In the genomic region with DNA sequence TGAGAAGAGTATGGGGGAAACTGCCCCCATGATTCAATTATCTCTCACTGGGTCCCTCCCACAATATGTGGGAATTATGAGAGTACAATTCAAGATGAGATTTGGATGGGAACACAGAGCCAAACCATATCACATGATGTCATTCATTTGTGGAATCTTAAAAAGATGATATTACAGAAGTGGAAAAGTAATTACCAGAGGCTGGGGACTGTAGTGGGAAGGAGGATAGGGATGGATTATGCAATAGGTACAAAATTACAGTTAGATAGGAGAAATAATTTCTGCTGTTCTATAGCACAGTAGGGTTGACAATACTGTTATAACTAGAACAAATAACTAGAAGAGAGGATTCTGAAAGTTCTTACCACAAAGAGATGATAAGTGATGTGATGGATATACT, we compare ENCODE assay signal across 22 cellular contexts.
DNase-seq lines count a peak whose midpoint lies in the region; ATAC-seq, FAIRE-seq and TF ChIP-seq lines count a peak whose summit lies in the region.
"Had no signal": no experiment of that assay in that cellular context is flagged by ENCODE, and none has a peak within 500 bp of the region (broad histone marks: within the 10 kb centered on the region; RNA-seq: fewer than 3 reads in every experiment).

No MANE protein-coding gene starts in this region.

- BruUV-seq in K562 (replicated peaks; lab: Mats Ljungman, UMichigan), result no TSS peak

- H3K36me3 Mint-ChIP-seq in CD4-positive, alpha-beta T cell (ENCODE audit: low read depth), result no peaks in the 10 kb centered on the region
- H3K36me3 Mint-ChIP-seq: CD4-positive, alpha-beta memory T cell had no signal

- peaks cover 4% of the 10 kb centered on the region for H3K9me3 Mint-ChIP-seq in CD4-positive, alpha-beta T cell

- H3K9me3 ChIP-seq in A549, result no peaks in the 10 kb centered on the region
- H3K9me3 ChIP-seq in HEK293 (ENCODE audit: control insufficient read depth, insufficient read depth, low read depth, low read length), result no peaks in the 10 kb centered on the region
- H3K9me3 ChIP-seq in K562 (replicated peaks; ENCODE audit: control insufficient read depth, insufficient read depth, low read depth, low read length), result no peaks in the 10 kb centered on the region
- H3K9me3 ChIP-seq in tibial nerve, result no peaks in the 10 kb centered on the region
- no peaks in the 10 kb centered on the region for H3K9me3 ChIP-seq in CD4-positive, alpha-beta T cell (ENCODE audit: control insufficient read depth, low read length)

- H3K4me3 ChIP-seq in A549, result no peak overlapping the region
- H3K4me3 ChIP-seq in HEK293 (ENCODE audit: low read depth, low read length), result no peak overlapping the region
- no peak overlapping the region for H3K4me3 ChIP-seq in K562
- no peak overlapping the region for H3K4me3 ChIP-seq in tibial nerve
- H3K4me3 ChIP-seq: BLaER1 treated with 17β-estradiol and CSF1 and Interleukin-3, amounts not matched to agents 10 nM and 100 nM; GM12878 had no signal

- H3K27me3 Mint-ChIP-seq in CD4-positive, alpha-beta T cell, result peaks cover 28% of the 10 kb centered on the region

- no peak for TF ChIP-seq EP300 in A549 (IDR thresholded peaks at IDR 0.05)
- TF ChIP-seq EP300 in K562 (IDR thresholded peaks at IDR 0.05; ENCODE audit: low read length), result no peak
- no peak for TF ChIP-seq EP300 in tibial nerve (IDR thresholded peaks at IDR 0.05)

- intact Hi-C loops in K562 (cut with micrococcal nuclease), result loop anchor here (1.0 to 10.0 kb wide), 2 partner anchors 195 to 289 kb away; no protein-coding TSS in a partner anchor
- intact Hi-C loops in CD4-positive, alpha-beta T cell (cut with DNase I, micrococcal nuclease), result no loop called here

- H3K27me3 ChIP-seq in K562 (ENCODE audit: control insufficient read depth in 2 of 2, insufficient read depth in 2 of 2, low read length in 2 of 2), result no peaks in the 10 kb centered on the region
- no peaks in the 10 kb centered on the region for H3K27me3 ChIP-seq in tibial nerve
- H3K27me3 ChIP-seq in CD4-positive, alpha-beta T cell (ENCODE audit: control insufficient read depth, insufficient read depth, low read length), result no peaks in the 10 kb centered on the region
- H3K27me3 ChIP-seq: BLaER1 treated with 17β-estradiol and CSF1 and Interleukin-3, amounts not matched to agents 10 nM and 100 nM had no signal

- H3K36me3 ChIP-seq in HEK293 (ENCODE audit: control insufficient read depth in 2 of 2, insufficient read depth in 1 of 2, low read length in 2 of 2), result no peaks in the 10 kb centered on the region
- H3K36me3 ChIP-seq in K562 (ENCODE audit: control insufficient read depth, insufficient read depth, low read length), result no peaks in the 10 kb centered on the region
- H3K36me3 ChIP-seq in tibial nerve, result no peaks in the 10 kb centered on the region
- H3K36me3 ChIP-seq: BLaER1 treated with 17β-estradiol and CSF1 and Interleukin-3, amounts not matched to agents 10 nM and 100 nM had no signal

- H3K4me2 ChIP-seq in A549, result no peak overlapping the region
- no peak overlapping the region for H3K4me2 ChIP-seq in K562 (ENCODE audit: insufficient read depth, low read length)
- H3K4me2 ChIP-seq: BLaER1 treated with 17β-estradiol and CSF1 and Interleukin-3, amounts not matched to agents 10 nM and 100 nM had no signal

- TF ChIP-seq CTCF in A549 (IDR thresholded peaks at IDR 0.05), result no peak
- TF ChIP-seq CTCF in HEK293 (tag by site-specific recombination; IDR thresholded peaks at IDR 0.05), result no peak
- TF ChIP-seq CTCF in K562 (IDR thresholded peaks at IDR 0.05 in 2 of 3, conservative IDR thresholded peaks at IDR 0.05 in 1 of 3; ENCODE audit: insufficient read depth in 2 of 3, low read depth in 1 of 3, low read length in 3 of 3), result no peak
- TF ChIP-seq CTCF in tibial nerve (IDR thresholded peaks at IDR 0.05), result no peak
- TF ChIP-seq CTCF in CD4-positive, alpha-beta T cell (IDR thresholded peaks at IDR 0.05), result no peak

- CTCF ChIA-PET in A549 (lab: Yijun Ruan, JAX) (no interaction called here), HEK293 (lab: Yijun Ruan, JAX) (no interaction called here), K562 (lab: Yijun Ruan, JAX; ENCODE audit: low intra/inter-chr PET ratio) (interaction anchor here (0.5 to 1.6 kb wide), 3 partner anchors 128 to 1145 kb away, joined by 3 to 6 read pairs (median 3); no protein-coding TSS in a partner anchor)
- CTCF ChIA-PET in CD4-positive, alpha-beta T cell (lab: Charles Lee), result no interaction called here

- no peak overlapping the region for H3K4me3 Mint-ChIP-seq in CD4-positive, alpha-beta T cell
- H3K4me3 Mint-ChIP-seq: B cell; CD4-positive, alpha-beta memory T cell; CD8-positive, alpha-beta memory T cell had no signal

- FAIRE-seq in A549 (lab: Jason Lieb, UNC) (no peak), K562 (lab: Jason Lieb, UNC) (no peak)
- FAIRE-seq: GM18507 had no signal

- in situ Hi-C loops in K562 (cut with MboI), result no loop called here

- no peak overlapping the region for H3K9ac ChIP-seq in K562 (ENCODE audit: insufficient read depth in 1 of 2, low read depth in 2 of 2, low read length in 2 of 2)
- H3K9ac ChIP-seq: BLaER1 treated with 17β-estradiol and CSF1 and Interleukin-3, amounts not matched to agents 10 nM and 100 nM had no signal

- H3K4me1 ChIP-seq in A549 (no peaks in the 10 kb centered on the region), HEK293 (ENCODE audit: control insufficient read depth, insufficient read depth, low read length) (no peaks in the 10 kb centered on the region), K562 (replicated peaks in 1 of 2; ENCODE audit: control insufficient read depth in 2 of 2, insufficient read depth in 2 of 2, low read length in 2 of 2) (no peaks in the 10 kb centered on the region), tibial nerve (no peaks in the 10 kb centered on the region)

- no peaks in the 10 kb centered on the region for H3K79me2 ChIP-seq in K562 (ENCODE audit: control insufficient read depth, insufficient read depth, low read length)

- ATAC-seq in A549 (no peak), K562 (no peak), GM21723 (IDR thresholded peaks at IDR 0.05; ENCODE audit: unreplicated experiment) (no peak)
- no peak for ATAC-seq in CD4-positive, alpha-beta T cell (ENCODE audit: poor library complexity)
- ATAC-seq: GM12878 had no signal

- H3K4me1 Mint-ChIP-seq in CD4-positive, alpha-beta T cell (ENCODE audit: low read depth), result no peaks in the 10 kb centered on the region
- H3K4me1 Mint-ChIP-seq: CD4-positive, alpha-beta memory T cell; CD8-positive, alpha-beta memory T cell had no signal

- no peak for DNase-seq in A549 (ENCODE audit: low read depth in 1 of 2, low spot score in 1 of 2)
- DNase-seq in K562 (ENCODE audit: extremely low read depth in 1 of 4, low spot score in 3 of 4), result no peak
- DNase-seq in tibial nerve (ENCODE audit: low spot score in 2 of 2), result no peak
- DNase-seq in CD4-positive, alpha-beta T cell, result no peak
- DNase-seq: 8988T; AML-193; CD4-positive, alpha-beta memory T cell; CD8-positive, alpha-beta memory T cell; COR-L47; DMS 273 treated with DMSO at 0.1 percent for 48 hours; DMS53; DMS79; DND-41; EL; GDM1 had no signal

- TF ChIP-seq POLR2A in A549 (IDR thresholded peaks at IDR 0.05; ENCODE audit: low read length) (no peak), K562 (conservative IDR thresholded peaks at IDR 0.05) (no peak), tibial nerve (IDR thresholded peaks at IDR 0.05) (no peak)

- POLR2A ChIA-PET in A549 (lab: Yijun Ruan, JAX), result no interaction called here
- POLR2A ChIA-PET in HEK293 (lab: Yijun Ruan, JAX), result no interaction called here
- POLR2A ChIA-PET in K562 (lab: Yijun Ruan, JAX), result no interaction called here
- POLR2A ChIA-PET in CD4-positive, alpha-beta T cell (lab: Charles Lee), result no interaction called here

- no peak overlapping the region for H3K27ac Mint-ChIP-seq in CD4-positive, alpha-beta T cell
- H3K27ac Mint-ChIP-seq: B cell had no signal

- no peak overlapping the region for H2AFZ ChIP-seq in K562 (ENCODE audit: low read depth, low read length)

- no peak for TF ChIP-seq RAD21 in A549 (conservative IDR thresholded peaks at IDR 0.05 in 1 of 2, IDR thresholded peaks at IDR 0.05 in 1 of 2)
- no peak for TF ChIP-seq RAD21 in K562 (CRISPR knock-in tag; conservative IDR thresholded peaks at IDR 0.05 in 1 of 2, IDR thresholded peaks at IDR 0.05 in 1 of 2)

- no peaks in the 10 kb centered on the region for H3K9me1 ChIP-seq in K562 (ENCODE audit: control insufficient read depth, insufficient read depth, low read length)

- H4K20me1 ChIP-seq in K562 (replicated peaks; ENCODE audit: control insufficient read depth, insufficient read depth, low read length), result no peaks in the 10 kb centered on the region
- H4K20me1 ChIP-seq: BLaER1 treated with 17β-estradiol and CSF1 and Interleukin-3, amounts not matched to agents 10 nM and 100 nM had no signal

- no peak overlapping the region for H3K27ac ChIP-seq in A549
- H3K27ac ChIP-seq in HEK293 (ENCODE audit: extremely low read depth, low read depth, low read length), result no peak overlapping the region
- no peak overlapping the region for H3K27ac ChIP-seq in K562 (ENCODE audit: extremely low read depth, low read depth, low read length)
- H3K27ac ChIP-seq in tibial nerve, result no peak overlapping the region
- H3K27ac ChIP-seq in CD4-positive, alpha-beta T cell (ENCODE audit: low read depth, low read length), result no peak overlapping the region
- H3K27ac ChIP-seq: BLaER1 treated with 17β-estradiol and CSF1 and Interleukin-3, amounts not matched to agents 10 nM and 100 nM; C4-2B had no signal

TF ChIP-seq in A549, 52 proteins besides CTCF, POLR2A, EP300 and RAD21 (continues in another document):
- TF ChIP-seq CHD2 (IDR thresholded peaks at IDR 0.05; ENCODE audit: low read length, partially characterized antibody), result no peak
- TF ChIP-seq EHF (CRISPR knock-in tag; IDR thresholded peaks at IDR 0.05), result no peak
- TF ChIP-seq CBX2 (IDR thresholded peaks at IDR 0.05; ENCODE audit: borderline replicate concordance, low read depth), result no peak
- no peak for TF ChIP-seq RFX5 (IDR thresholded peaks at IDR 0.05)

TF ChIP-seq in K562, 482 proteins besides CTCF, POLR2A, EP300 and RAD21 (continues in another document):
- no peak for TF ChIP-seq ZBTB1 (CRISPR knock-in tag; IDR thresholded peaks at IDR 0.05; ENCODE audit: borderline replicate concordance, low read depth)
- TF ChIP-seq, protein P1, sequence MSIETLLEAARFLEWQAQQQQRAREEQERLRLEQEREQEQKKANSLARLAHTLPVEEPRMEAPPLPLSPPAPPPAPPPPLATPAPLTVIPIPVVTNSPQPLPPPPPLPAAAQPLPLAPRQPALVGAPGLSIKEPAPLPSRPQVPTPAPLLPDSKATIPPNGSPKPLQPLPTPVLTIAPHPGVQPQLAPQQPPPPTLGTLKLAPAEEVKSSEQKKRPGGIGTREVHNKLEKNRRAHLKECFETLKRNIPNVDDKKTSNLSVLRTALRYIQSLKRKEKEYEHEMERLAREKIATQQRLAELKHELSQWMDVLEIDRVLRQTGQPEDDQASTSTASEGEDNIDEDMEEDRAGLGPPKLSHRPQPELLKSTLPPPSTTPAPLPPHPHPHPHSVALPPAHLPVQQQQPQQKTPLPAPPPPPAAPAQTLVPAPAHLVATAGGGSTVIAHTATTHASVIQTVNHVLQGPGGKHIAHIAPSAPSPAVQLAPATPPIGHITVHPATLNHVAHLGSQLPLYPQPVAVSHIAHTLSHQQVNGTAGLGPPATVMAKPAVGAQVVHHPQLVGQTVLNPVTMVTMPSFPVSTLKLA (conservative IDR thresholded peaks at IDR 0.05), result no peak
- no peak for TF ChIP-seq NR3C1 (CRISPR knock-in tag; IDR thresholded peaks at IDR 0.05)
